ENCODE assay signal across 2 cellular contexts in the genomic region with DNA sequence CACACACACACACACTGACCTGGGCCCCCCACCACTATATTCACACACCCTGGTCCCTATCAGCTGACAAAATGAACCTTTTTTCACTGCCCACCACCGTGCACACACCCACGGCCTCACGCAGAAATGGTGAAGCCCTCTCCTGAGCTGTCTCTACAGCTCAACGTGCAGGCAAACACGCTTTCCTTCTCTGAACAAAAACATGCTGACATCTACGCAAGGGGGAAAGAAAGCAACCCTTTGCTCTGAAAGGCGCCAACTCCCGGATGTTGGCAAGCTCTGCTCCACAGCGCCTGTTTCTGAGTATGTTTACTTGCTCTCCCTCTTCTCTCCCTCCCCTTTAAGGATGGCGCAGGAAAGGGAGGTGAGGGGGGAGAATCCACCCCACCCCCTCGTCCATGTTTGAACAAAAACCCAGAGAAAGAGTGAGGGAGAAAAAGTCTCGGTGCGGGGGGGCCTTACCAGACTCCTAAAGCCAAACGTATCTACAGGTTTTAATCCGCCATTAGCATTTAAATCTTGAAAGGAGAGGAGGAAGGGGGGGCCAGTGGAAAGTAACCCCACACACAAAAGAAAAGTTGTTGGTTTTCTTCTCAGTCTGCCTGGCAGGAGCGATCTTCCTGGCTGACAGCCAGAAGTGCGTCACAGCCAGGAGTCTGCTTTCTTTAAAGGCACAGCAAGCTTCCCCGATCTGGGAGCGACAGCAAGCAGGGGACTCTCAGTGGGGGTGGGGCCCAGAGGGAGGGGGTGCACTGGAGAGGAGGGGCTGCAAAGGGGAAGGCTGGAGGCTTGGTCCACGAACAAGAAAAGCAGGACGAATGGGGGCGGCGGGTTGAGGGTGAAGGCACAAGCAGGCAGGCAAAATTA.
A peak's percentile ranks its signal among the peaks of the same experiment; 100 is the strongest.
TF ChIP-seq lines count a peak whose summit lies in the region.

No MANE protein-coding gene starts in this region.

TF ChIP-seq in HCT116, 20 proteins besides CTCF, POLR2A, EP300 and RAD21:
- TF ChIP-seq TCF7L2 (IDR thresholded peaks at IDR 0.05; ENCODE audit: borderline replicate concordance, extremely low read depth, insufficient read depth, insufficient read length) = no peak
- TF ChIP-seq EGR1 (IDR thresholded peaks at IDR 0.05; ENCODE audit: low read depth) = peak; percentile 65
- no peak for TF ChIP-seq CBX3 (IDR thresholded peaks at IDR 0.05; ENCODE audit: low read depth)
- TF ChIP-seq, protein P1, sequence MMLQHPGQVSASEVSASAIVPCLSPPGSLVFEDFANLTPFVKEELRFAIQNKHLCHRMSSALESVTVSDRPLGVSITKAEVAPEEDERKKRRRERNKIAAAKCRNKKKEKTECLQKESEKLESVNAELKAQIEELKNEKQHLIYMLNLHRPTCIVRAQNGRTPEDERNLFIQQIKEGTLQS (IDR thresholded peaks at IDR 0.05) = no peak
- TF ChIP-seq SP1 (IDR thresholded peaks at IDR 0.05; ENCODE audit: low read depth) = peak; percentile 66
- no peak for TF ChIP-seq ZNF274 (IDR thresholded peaks at IDR 0.05; ENCODE audit: low read depth, low read length)
- TF ChIP-seq SRF (IDR thresholded peaks at IDR 0.05; ENCODE audit: low read depth) = no peak
- no peak for TF ChIP-seq JUND (IDR thresholded peaks at IDR 0.05)
- no peak for TF ChIP-seq ELF1 (IDR thresholded peaks at IDR 0.05; ENCODE audit: borderline replicate concordance, low read depth)
- no peak for TF ChIP-seq SIN3A (IDR thresholded peaks at IDR 0.05; ENCODE audit: low read depth)
- TF ChIP-seq EZH2 (IDR thresholded peaks at IDR 0.05) = no peak
- TF ChIP-seq, protein P2, sequence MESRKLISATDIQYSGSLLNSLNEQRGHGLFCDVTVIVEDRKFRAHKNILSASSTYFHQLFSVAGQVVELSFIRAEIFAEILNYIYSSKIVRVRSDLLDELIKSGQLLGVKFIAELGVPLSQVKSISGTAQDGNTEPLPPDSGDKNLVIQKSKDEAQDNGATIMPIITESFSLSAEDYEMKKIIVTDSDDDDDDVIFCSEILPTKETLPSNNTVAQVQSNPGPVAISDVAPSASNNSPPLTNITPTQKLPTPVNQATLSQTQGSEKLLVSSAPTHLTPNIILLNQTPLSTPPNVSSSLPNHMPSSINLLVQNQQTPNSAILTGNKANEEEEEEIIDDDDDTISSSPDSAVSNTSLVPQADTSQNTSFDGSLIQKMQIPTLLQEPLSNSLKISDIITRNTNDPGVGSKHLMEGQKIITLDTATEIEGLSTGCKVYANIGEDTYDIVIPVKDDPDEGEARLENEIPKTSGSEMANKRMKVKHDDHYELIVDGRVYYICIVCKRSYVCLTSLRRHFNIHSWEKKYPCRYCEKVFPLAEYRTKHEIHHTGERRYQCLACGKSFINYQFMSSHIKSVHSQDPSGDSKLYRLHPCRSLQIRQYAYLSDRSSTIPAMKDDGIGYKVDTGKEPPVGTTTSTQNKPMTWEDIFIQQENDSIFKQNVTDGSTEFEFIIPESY (IDR thresholded peaks at IDR 0.05; ENCODE audit: extremely low read depth, insufficient replicate concordance, low read length) = no peak
- no peak for TF ChIP-seq EZH2phosphoT487 (IDR thresholded peaks at IDR 0.05; ENCODE audit: borderline replicate concordance)
- peak; percentile 53 for TF ChIP-seq YY1 (IDR thresholded peaks at IDR 0.05; ENCODE audit: extremely low read depth, insufficient replicate concordance, low read depth, low read length)
- TF ChIP-seq FOSL1 (IDR thresholded peaks at IDR 0.05; ENCODE audit: low read depth) = no peak
- TF ChIP-seq POLR2AphosphoS5 (IDR thresholded peaks at IDR 0.05; ENCODE audit: low read depth, low read length) = peak; percentile 43; the same call in 1 of the 2 replicates
- TF ChIP-seq, protein P3, sequence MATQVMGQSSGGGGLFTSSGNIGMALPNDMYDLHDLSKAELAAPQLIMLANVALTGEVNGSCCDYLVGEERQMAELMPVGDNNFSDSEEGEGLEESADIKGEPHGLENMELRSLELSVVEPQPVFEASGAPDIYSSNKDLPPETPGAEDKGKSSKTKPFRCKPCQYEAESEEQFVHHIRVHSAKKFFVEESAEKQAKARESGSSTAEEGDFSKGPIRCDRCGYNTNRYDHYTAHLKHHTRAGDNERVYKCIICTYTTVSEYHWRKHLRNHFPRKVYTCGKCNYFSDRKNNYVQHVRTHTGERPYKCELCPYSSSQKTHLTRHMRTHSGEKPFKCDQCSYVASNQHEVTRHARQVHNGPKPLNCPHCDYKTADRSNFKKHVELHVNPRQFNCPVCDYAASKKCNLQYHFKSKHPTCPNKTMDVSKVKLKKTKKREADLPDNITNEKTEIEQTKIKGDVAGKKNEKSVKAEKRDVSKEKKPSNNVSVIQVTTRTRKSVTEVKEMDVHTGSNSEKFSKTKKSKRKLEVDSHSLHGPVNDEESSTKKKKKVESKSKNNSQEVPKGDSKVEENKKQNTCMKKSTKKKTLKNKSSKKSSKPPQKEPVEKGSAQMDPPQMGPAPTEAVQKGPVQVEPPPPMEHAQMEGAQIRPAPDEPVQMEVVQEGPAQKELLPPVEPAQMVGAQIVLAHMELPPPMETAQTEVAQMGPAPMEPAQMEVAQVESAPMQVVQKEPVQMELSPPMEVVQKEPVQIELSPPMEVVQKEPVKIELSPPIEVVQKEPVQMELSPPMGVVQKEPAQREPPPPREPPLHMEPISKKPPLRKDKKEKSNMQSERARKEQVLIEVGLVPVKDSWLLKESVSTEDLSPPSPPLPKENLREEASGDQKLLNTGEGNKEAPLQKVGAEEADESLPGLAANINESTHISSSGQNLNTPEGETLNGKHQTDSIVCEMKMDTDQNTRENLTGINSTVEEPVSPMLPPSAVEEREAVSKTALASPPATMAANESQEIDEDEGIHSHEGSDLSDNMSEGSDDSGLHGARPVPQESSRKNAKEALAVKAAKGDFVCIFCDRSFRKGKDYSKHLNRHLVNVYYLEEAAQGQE (IDR thresholded peaks at IDR 0.05; ENCODE audit: low read depth) = no peak
- TF ChIP-seq, protein P4, sequence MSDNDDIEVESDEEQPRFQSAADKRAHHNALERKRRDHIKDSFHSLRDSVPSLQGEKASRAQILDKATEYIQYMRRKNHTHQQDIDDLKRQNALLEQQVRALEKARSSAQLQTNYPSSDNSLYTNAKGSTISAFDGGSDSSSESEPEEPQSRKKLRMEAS (IDR thresholded peaks at IDR 0.05) = peak; percentile 47
- TF ChIP-seq ZFX (IDR thresholded peaks at IDR 0.05) = no peak
- no peak for TF ChIP-seq CEBPB (IDR thresholded peaks at IDR 0.05; ENCODE audit: low read depth)

TF ChIP-seq in H1, 55 proteins besides CTCF, POLR2A, EP300 and RAD21 (continues in another document):
- TF ChIP-seq TCF12 (IDR thresholded peaks at IDR 0.05; ENCODE audit: low read depth, low read length) (no peak), RBBP5 (IDR thresholded peaks at IDR 0.05; ENCODE audit: borderline replicate concordance, low read depth, low read length) (no peak), EGR1 (IDR thresholded peaks at IDR 0.05; ENCODE audit: borderline replicate concordance, low read depth, low read length) (no peak; the same call in 1 of the 2 replicates), HDAC6 (IDR thresholded peaks at IDR 0.05; ENCODE audit: low read depth, low read length) (no peak), SUZ12 (IDR thresholded peaks at IDR 0.05; ENCODE audit: low read length) (no peak), TAF7 (optimal IDR thresholded peaks at IDR 0.05; ENCODE audit: borderline replicate concordance, low read depth, low read length) (no peak), BACH1 (IDR thresholded peaks at IDR 0.05; ENCODE audit: low read length) (no peak), CHD1 (IDR thresholded peaks at IDR 0.05; ENCODE audit: low read depth, low read length) (no peak), FOSL1 (IDR thresholded peaks at IDR 0.05; ENCODE audit: insufficient read depth, low read depth, low read length) (no peak), SRF (IDR thresholded peaks at IDR 0.05; ENCODE audit: low read depth, low read length) (no peak), JUND (IDR thresholded peaks at IDR 0.05; ENCODE audit: low read length) (no peak), SIX5 (IDR thresholded peaks at IDR 0.05; ENCODE audit: low read depth, low read length) (no peak), SAP30 (IDR thresholded peaks at IDR 0.05; ENCODE audit: insufficient read depth, insufficient replicate concordance, low read length) (peak; percentile 26), NRF1 (IDR thresholded peaks at IDR 0.05; ENCODE audit: low read depth, low read length) (no peak), KDM5A (IDR thresholded peaks at IDR 0.05; ENCODE audit: low read length) (no peak), CBX8 (IDR thresholded peaks at IDR 0.05; ENCODE audit: borderline replicate concordance, low read depth, low read length) (no peak), GABPA (IDR thresholded peaks at IDR 0.05; ENCODE audit: borderline replicate concordance, insufficient read depth, low read length) (no peak), SIN3A (conservative IDR thresholded peaks at IDR 0.05 in 1 of 2, IDR thresholded peaks at IDR 0.05 in 1 of 2; ENCODE audit: low read depth in 1 of 2, low read length in 2 of 2) (peak in 1 of 2 experiments; percentile 64; a peak in 1 of 4 replicates)
- TF ChIP-seq, protein P4 (IDR thresholded peaks at IDR 0.05) = no peak
- TF ChIP-seq, protein P5, sequence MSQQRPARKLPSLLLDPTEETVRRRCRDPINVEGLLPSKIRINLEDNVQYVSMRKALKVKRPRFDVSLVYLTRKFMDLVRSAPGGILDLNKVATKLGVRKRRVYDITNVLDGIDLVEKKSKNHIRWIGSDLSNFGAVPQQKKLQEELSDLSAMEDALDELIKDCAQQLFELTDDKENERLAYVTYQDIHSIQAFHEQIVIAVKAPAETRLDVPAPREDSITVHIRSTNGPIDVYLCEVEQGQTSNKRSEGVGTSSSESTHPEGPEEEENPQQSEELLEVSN (IDR thresholded peaks at IDR 0.05) = no peak
- TF ChIP-seq, protein P6, sequence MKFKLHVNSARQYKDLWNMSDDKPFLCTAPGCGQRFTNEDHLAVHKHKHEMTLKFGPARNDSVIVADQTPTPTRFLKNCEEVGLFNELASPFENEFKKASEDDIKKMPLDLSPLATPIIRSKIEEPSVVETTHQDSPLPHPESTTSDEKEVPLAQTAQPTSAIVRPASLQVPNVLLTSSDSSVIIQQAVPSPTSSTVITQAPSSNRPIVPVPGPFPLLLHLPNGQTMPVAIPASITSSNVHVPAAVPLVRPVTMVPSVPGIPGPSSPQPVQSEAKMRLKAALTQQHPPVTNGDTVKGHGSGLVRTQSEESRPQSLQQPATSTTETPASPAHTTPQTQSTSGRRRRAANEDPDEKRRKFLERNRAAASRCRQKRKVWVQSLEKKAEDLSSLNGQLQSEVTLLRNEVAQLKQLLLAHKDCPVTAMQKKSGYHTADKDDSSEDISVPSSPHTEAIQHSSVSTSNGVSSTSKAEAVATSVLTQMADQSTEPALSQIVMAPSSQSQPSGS (IDR thresholded peaks at IDR 0.05; ENCODE audit: low read length) = no peak
- TF ChIP-seq, protein P7, sequence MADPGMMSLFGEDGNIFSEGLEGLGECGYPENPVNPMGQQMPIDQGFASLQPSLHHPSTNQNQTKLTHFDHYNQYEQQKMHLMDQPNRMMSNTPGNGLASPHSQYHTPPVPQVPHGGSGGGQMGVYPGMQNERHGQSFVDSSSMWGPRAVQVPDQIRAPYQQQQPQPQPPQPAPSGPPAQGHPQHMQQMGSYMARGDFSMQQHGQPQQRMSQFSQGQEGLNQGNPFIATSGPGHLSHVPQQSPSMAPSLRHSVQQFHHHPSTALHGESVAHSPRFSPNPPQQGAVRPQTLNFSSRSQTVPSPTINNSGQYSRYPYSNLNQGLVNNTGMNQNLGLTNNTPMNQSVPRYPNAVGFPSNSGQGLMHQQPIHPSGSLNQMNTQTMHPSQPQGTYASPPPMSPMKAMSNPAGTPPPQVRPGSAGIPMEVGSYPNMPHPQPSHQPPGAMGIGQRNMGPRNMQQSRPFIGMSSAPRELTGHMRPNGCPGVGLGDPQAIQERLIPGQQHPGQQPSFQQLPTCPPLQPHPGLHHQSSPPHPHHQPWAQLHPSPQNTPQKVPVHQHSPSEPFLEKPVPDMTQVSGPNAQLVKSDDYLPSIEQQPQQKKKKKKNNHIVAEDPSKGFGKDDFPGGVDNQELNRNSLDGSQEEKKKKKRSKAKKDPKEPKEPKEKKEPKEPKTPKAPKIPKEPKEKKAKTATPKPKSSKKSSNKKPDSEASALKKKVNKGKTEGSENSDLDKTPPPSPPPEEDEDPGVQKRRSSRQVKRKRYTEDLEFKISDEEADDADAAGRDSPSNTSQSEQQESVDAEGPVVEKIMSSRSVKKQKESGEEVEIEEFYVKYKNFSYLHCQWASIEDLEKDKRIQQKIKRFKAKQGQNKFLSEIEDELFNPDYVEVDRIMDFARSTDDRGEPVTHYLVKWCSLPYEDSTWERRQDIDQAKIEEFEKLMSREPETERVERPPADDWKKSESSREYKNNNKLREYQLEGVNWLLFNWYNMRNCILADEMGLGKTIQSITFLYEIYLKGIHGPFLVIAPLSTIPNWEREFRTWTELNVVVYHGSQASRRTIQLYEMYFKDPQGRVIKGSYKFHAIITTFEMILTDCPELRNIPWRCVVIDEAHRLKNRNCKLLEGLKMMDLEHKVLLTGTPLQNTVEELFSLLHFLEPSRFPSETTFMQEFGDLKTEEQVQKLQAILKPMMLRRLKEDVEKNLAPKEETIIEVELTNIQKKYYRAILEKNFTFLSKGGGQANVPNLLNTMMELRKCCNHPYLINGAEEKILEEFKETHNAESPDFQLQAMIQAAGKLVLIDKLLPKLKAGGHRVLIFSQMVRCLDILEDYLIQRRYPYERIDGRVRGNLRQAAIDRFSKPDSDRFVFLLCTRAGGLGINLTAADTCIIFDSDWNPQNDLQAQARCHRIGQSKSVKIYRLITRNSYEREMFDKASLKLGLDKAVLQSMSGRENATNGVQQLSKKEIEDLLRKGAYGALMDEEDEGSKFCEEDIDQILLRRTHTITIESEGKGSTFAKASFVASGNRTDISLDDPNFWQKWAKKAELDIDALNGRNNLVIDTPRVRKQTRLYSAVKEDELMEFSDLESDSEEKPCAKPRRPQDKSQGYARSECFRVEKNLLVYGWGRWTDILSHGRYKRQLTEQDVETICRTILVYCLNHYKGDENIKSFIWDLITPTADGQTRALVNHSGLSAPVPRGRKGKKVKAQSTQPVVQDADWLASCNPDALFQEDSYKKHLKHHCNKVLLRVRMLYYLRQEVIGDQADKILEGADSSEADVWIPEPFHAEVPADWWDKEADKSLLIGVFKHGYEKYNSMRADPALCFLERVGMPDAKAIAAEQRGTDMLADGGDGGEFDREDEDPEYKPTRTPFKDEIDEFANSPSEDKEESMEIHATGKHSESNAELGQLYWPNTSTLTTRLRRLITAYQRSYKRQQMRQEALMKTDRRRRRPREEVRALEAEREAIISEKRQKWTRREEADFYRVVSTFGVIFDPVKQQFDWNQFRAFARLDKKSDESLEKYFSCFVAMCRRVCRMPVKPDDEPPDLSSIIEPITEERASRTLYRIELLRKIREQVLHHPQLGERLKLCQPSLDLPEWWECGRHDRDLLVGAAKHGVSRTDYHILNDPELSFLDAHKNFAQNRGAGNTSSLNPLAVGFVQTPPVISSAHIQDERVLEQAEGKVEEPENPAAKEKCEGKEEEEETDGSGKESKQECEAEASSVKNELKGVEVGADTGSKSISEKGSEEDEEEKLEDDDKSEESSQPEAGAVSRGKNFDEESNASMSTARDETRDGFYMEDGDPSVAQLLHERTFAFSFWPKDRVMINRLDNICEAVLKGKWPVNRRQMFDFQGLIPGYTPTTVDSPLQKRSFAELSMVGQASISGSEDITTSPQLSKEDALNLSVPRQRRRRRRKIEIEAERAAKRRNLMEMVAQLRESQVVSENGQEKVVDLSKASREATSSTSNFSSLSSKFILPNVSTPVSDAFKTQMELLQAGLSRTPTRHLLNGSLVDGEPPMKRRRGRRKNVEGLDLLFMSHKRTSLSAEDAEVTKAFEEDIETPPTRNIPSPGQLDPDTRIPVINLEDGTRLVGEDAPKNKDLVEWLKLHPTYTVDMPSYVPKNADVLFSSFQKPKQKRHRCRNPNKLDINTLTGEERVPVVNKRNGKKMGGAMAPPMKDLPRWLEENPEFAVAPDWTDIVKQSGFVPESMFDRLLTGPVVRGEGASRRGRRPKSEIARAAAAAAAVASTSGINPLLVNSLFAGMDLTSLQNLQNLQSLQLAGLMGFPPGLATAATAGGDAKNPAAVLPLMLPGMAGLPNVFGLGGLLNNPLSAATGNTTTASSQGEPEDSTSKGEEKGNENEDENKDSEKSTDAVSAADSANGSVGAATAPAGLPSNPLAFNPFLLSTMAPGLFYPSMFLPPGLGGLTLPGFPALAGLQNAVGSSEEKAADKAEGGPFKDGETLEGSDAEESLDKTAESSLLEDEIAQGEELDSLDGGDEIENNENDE (IDR thresholded peaks at IDR 0.05; ENCODE audit: insufficient replicate concordance, low read length) = peak; percentile 53
